ENCODE assay signal across 13 cellular contexts in genomic region chr3:4746241-4746958, GRCh38.
A peak's percentile ranks its signal among the peaks of the same experiment; 100 is the strongest.
DNase-seq lines count a peak whose midpoint lies in the region; ATAC-seq and TF ChIP-seq lines count a peak whose summit lies in the region.
"Had no signal": no experiment of that assay in that cellular context is flagged by ENCODE, and none has a peak within 500 bp of the region (broad histone marks: within the 10 kb centered on the region; RNA-seq: fewer than 3 reads in every experiment).

No MANE protein-coding gene starts in this region.

- H3K4me3 ChIP-seq in BLaER1 = no peak overlapping the region
- H3K4me3 ChIP-seq: GM12878, tibial nerve had no signal

- no peaks in the 10 kb centered on the region for H3K9me3 ChIP-seq in BLaER1
- H3K9me3 ChIP-seq: tibial nerve had no signal

- no peaks in the 10 kb centered on the region for H3K9me3 Mint-ChIP-seq in natural killer cell
- no peaks in the 10 kb centered on the region for H3K9me3 Mint-ChIP-seq in activated naive CD4-positive, alpha-beta T cell treated with anti-CD3 and anti-CD28 coated beads for 36 hours

- H3K27me3 ChIP-seq in BLaER1 = no peaks in the 10 kb centered on the region
- H3K27me3 ChIP-seq: tibial nerve had no signal

- no peaks in the 10 kb centered on the region for H3K27me3 Mint-ChIP-seq in natural killer cell (ENCODE audit: low read depth in 2 of 2)
- H3K27me3 Mint-ChIP-seq in activated naive CD4-positive, alpha-beta T cell treated with anti-CD3 and anti-CD28 coated beads for 36 hours (ENCODE audit: low read depth) = no peaks in the 10 kb centered on the region

- ATAC-seq in esophagus mucosa = peak; percentile 9
- no peak for ATAC-seq in natural killer cell
- no peak for ATAC-seq in GM21447 (IDR thresholded peaks at IDR 0.05; ENCODE audit: unreplicated experiment)
- ATAC-seq: activated CD4-positive, CD25-positive, alpha-beta regulatory T cell treated with anti-CD3 and anti-CD28 coated beads, Interleukin-2, amount 50 U/mL, for 24 hours; GM12878 had no signal

- POLR2A ChIA-PET in GM10248 (lab: Yijun Ruan, JAX) = interaction anchor here (0.8 kb wide), 1 partner anchor 35 kb away, joined by 8 read pairs; no protein-coding TSS in a partner anchor

- CTCF ChIA-PET in activated naive CD4-positive, alpha-beta T cell treated with anti-CD3 and anti-CD28 coated beads for 36 hours (lab: Charles Lee) = no interaction called here
- CTCF ChIA-PET in GM10248 (lab: Yijun Ruan, JAX) = interaction anchor here (0.8 to 1.6 kb wide), 5 partner anchors 12 to 234 kb away, joined by 3 to 6 read pairs (median 3); partner anchors contain the start of gene BHLHE40

- peak overlapping the region; percentile 47 for H3K4me2 ChIP-seq in BLaER1

- H4K20me1 ChIP-seq in BLaER1 = no peaks in the 10 kb centered on the region

- H3K4me1 ChIP-seq in BLaER1 = peaks cover 15% of the 10 kb centered on the region

- peaks cover 73 to 74% of the 10 kb centered on the region in 2 donors for H3K4me1 Mint-ChIP-seq in natural killer cell
- H3K4me1 Mint-ChIP-seq in activated naive CD4-positive, alpha-beta T cell treated with anti-CD3 and anti-CD28 coated beads for 36 hours (ENCODE audit: low read depth) = peaks cover 20% of the 10 kb centered on the region

- TF ChIP-seq CTCF in natural killer cell (IDR thresholded peaks at IDR 0.05) = no peak
- no peak for TF ChIP-seq CTCF in GM10248 (IDR thresholded peaks at IDR 0.05; ENCODE audit: control extremely low read depth, extremely low read depth, low read depth, missing control alignments)

- intact Hi-C loops in natural killer cell (cut with micrococcal nuclease) = loop anchor here (5.0 kb wide), 2 partner anchors 161 to 354 kb away; no protein-coding TSS in a partner anchor
- intact Hi-C loops in activated naive CD4-positive, alpha-beta T cell treated with anti-CD3 and anti-CD28 coated beads for 36 hours (cut with micrococcal nuclease) = no loop called here

- peak; percentile 93 for DNase-seq in NCI-H226
- no peak for DNase-seq in natural killer cell
- no peak for DNase-seq in activated naive CD4-positive, alpha-beta T cell treated with anti-CD3 and anti-CD28 coated beads for 36 hours
- DNase-seq in GM10248 (ENCODE audit: extremely low spot score) = no peak
- DNase-seq in NCI-H1930 (lab: John Stamatoyannopoulos, UW) = no peak
- DNase-seq: DMS79 treated with DMSO at 0.1 percent for 48 hours had no signal

- no peak overlapping the region for H3K9ac ChIP-seq in BLaER1

- no peak overlapping the region for H3K27ac ChIP-seq in BLaER1
- H3K27ac ChIP-seq: tibial nerve had no signal

- no peak overlapping the region for H3K4me3 Mint-ChIP-seq in natural killer cell
- no peak overlapping the region for H3K4me3 Mint-ChIP-seq in activated naive CD4-positive, alpha-beta T cell treated with anti-CD3 and anti-CD28 coated beads for 36 hours

- peak overlapping the region; percentile 3 to 97 for H3K27ac Mint-ChIP-seq in natural killer cell
- no peak overlapping the region for H3K27ac Mint-ChIP-seq in activated naive CD4-positive, alpha-beta T cell treated with anti-CD3 and anti-CD28 coated beads for 36 hours
- H3K27ac Mint-ChIP-seq: progenitor cell of endocrine pancreas had no signal

- H3K36me3 Mint-ChIP-seq in natural killer cell = no peaks in the 10 kb centered on the region
- peaks cover 8% of the 10 kb centered on the region for H3K36me3 Mint-ChIP-seq in activated naive CD4-positive, alpha-beta T cell treated with anti-CD3 and anti-CD28 coated beads for 36 hours (ENCODE audit: low read depth)

- peaks cover 43% of the 10 kb centered on the region for H3K36me3 ChIP-seq in BLaER1
- H3K36me3 ChIP-seq: tibial nerve had no signal
